In the genomic region with DNA sequence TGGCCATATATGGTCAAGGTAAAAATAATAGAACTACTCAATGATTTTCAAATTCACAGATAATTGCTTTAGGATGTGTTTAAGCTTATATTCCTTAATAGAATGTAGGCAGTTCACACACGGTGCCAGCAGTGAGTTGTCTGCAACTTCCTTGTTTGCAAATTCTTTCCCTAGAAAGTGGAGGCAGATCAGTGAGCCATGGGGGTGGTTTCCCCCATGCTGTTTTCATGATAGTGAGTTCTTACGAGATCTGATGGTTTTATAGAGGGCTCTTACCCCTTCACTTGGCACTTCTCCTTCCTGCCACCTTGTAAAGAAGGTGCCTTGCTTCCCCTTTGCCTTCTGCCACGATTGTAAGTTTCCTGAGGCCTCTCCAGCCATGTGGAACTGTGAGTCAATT, we compare ENCODE assay signal across 33 cellular contexts.
"Had no signal": no experiment of that assay in that cellular context is flagged by ENCODE, and none has a peak within 500 bp of the region (broad histone marks: within the 10 kb centered on the region; RNA-seq: fewer than 3 reads in every experiment).

No MANE protein-coding gene starts in this region.

- ATAC-seq: activated naive CD8-positive, alpha-beta T cell treated with anti-CD3 and anti-CD28 coated beads, Interleukin-2, amount 50 U/mL, for 24 hours; activated T-cell treated with anti-CD3 and anti-CD28 coated beads, Interleukin-2, amount 50 U/mL, for 4 hours; Panc1 had no signal

- H3K4me3 ChIP-seq: SJSA1 had no signal

- H3K9ac ChIP-seq: KMS-11, SK-N-SH had no signal

- H3K36me3 ChIP-seq: SJSA1 had no signal

- DNase-seq: activated B cell treated with CpG ODN at 0.5 μM for 24 hours; activated CD4-positive, alpha-beta memory T cell treated with anti-CD3 and anti-CD28 coated beads for 36 hours; activated CD4-positive, alpha-beta T cell treated with anti-CD3 and anti-CD28 coated beads for 4 hours; activated CD4-positive, alpha-beta T cell treated with anti-CD3 and anti-CD28 coated beads, Interleukin-2, amount 50 U/mL, for 1 hour; activated CD4-positive, CD25-positive, alpha-beta regulatory T cell treated with anti-CD3 and anti-CD28 coated beads, Interleukin-2, amount 50 U/mL, for 72 hours; activated CD8-positive, alpha-beta memory T cell treated with anti-CD3 and anti-CD28 coated beads, Interleukin-2, amount 50 U/mL, for 4 hours; activated gamma-delta T cell treated with Interleukin-2 at 50 U/mL for 16 hours; activated naive CD4-positive, alpha-beta T cell treated with anti-CD3 and anti-CD28 coated beads, Interleukin-2, amount 10 ng/mL, durations not matched to agents 7 days and 5 days; activated naive CD8-positive, alpha-beta T cell treated with anti-CD3 and anti-CD28 coated beads, Interleukin-2, amount 50 U/mL, for 24 hours; activated T-cell treated with anti-CD3 and anti-CD28 coated beads for 4 hours; activated T-cell treated with anti-CD3 and anti-CD28 coated beads, Interleukin-2, amount 50 U/mL, for 4 hours; anterior cingulate cortex; caudate nucleus; MM.1S; NCI-H1092 treated with DMSO at 0.1 percent for 48 hours; NCI-H1417 treated with DMSO at 0.1 percent for 48 hours; NCI-H187 treated with DMSO at 0.1 percent for 48 hours; NCI-H2081; NCI-H2171 treated with DMSO at 0.1 percent for 48 hours; NCI-H226; NCI-H524 treated with DMSO at 0.1 percent for 48 hours; RPMI8226; SHP77 treated with DMSO at 0.1 percent for 48 hours; SK-N-SH had no signal

- H3K27me3 ChIP-seq: SJSA1 had no signal

- H3K9me3 ChIP-seq: SJSA1, SK-N-SH had no signal

- H3K4me3 Mint-ChIP-seq: activated B cell treated with CpG ODN at 0.5 μM for 24 hours; activated CD4-positive, alpha-beta memory T cell treated with anti-CD3 and anti-CD28 coated beads for 36 hours; activated naive CD4-positive, alpha-beta T cell treated with anti-CD3 and anti-CD28 coated beads, Interleukin-2, amount 10 ng/mL, durations not matched to agents 7 days and 5 days; activated naive CD8-positive, alpha-beta T cell; activated naive CD8-positive, alpha-beta T cell treated with anti-CD3 and anti-CD28 coated beads, Interleukin-2, amount 50 U/mL, for 24 hours; activated T-cell treated with anti-CD3 and anti-CD28 coated beads, Interleukin-2, amount 50 U/mL, for 4 hours; activated T-helper 1 cell treated with anti-CD3 and anti-CD28 coated beads, Interleukin-12 subunit alpha, Interleukin-12 subunit beta, Interleukin-2, Interleukin-4 antibody, amounts not matched to agents 30 ng/mL and 10 ng/mL and 1 ng/mL, durations not matched to agents 14 hours and 24 hours and 36 hours; brain; T-helper 1 cell treated with Interleukin-12 subunit alpha and Interleukin-12 subunit beta and Interleukin-4 antibody, amounts not matched to agents 30 μg/mL and 1 μg/mL, for 36 hours; T-helper 2 cell treated with Interferon-gamma antibody and Interleukin-4, amounts not matched to agents 5 μg/mL and 100 μg/mL, for 36 hours had no signal

- H3K4me1 ChIP-seq: SJSA1 had no signal

- H3K36me3 Mint-ChIP-seq: activated CD4-positive, alpha-beta memory T cell treated with anti-CD3 and anti-CD28 coated beads for 36 hours; activated naive CD4-positive, alpha-beta T cell treated with anti-CD3 and anti-CD28 coated beads, Interleukin-2, amount 10 ng/mL, durations not matched to agents 7 days and 5 days; activated naive CD8-positive, alpha-beta T cell had no signal

- H3K4me1 Mint-ChIP-seq: activated naive CD4-positive, alpha-beta T cell treated with anti-CD3 and anti-CD28 coated beads, Interleukin-2, amount 10 ng/mL, durations not matched to agents 7 days and 5 days; brain had no signal

- H3K27me3 Mint-ChIP-seq: activated naive CD4-positive, alpha-beta T cell treated with anti-CD3 and anti-CD28 coated beads, Interleukin-2, amount 10 ng/mL, durations not matched to agents 7 days and 5 days; activated naive CD8-positive, alpha-beta T cell; activated naive CD8-positive, alpha-beta T cell treated with anti-CD3 and anti-CD28 coated beads, Interleukin-2, amount 50 U/mL, for 24 hours had no signal

- H3K9me3 Mint-ChIP-seq: activated B cell treated with CpG ODN at 0.5 μM for 24 hours; activated CD4-positive, alpha-beta memory T cell treated with anti-CD3 and anti-CD28 coated beads for 36 hours; activated naive CD4-positive, alpha-beta T cell treated with anti-CD3 and anti-CD28 coated beads, Interleukin-2, amount 10 ng/mL, durations not matched to agents 7 days and 5 days; activated naive CD8-positive, alpha-beta T cell treated with anti-CD3 and anti-CD28 coated beads, Interleukin-2, amount 50 U/mL, for 24 hours; activated T-cell treated with anti-CD3 and anti-CD28 coated beads, Interleukin-2, amount 50 U/mL, for 4 hours; activated T-helper 1 cell treated with anti-CD3 and anti-CD28 coated beads, Interleukin-12 subunit alpha, Interleukin-12 subunit beta, Interleukin-2, Interleukin-4 antibody, amounts not matched to agents 30 ng/mL and 10 ng/mL and 1 ng/mL, durations not matched to agents 14 hours and 24 hours and 36 hours; T-helper 1 cell treated with Interleukin-12 subunit alpha and Interleukin-12 subunit beta and Interleukin-4 antibody, amounts not matched to agents 30 μg/mL and 1 μg/mL, for 36 hours; T-helper 2 cell treated with Interferon-gamma antibody and Interleukin-4, amounts not matched to agents 5 μg/mL and 100 μg/mL, for 36 hours had no signal

- H3K27ac ChIP-seq: KMS-11, SJSA1 had no signal

- H3K27ac Mint-ChIP-seq: activated B cell treated with CpG ODN at 0.5 μM for 24 hours; activated CD4-positive, alpha-beta memory T cell treated with anti-CD3 and anti-CD28 coated beads for 36 hours; activated naive CD4-positive, alpha-beta T cell treated with anti-CD3 and anti-CD28 coated beads, Interleukin-2, amount 10 ng/mL, durations not matched to agents 7 days and 5 days; activated naive CD8-positive, alpha-beta T cell; activated naive CD8-positive, alpha-beta T cell treated with anti-CD3 and anti-CD28 coated beads, Interleukin-2, amount 50 U/mL, for 24 hours; activated T-helper 1 cell treated with anti-CD3 and anti-CD28 coated beads, Interleukin-12 subunit alpha, Interleukin-12 subunit beta, Interleukin-2, Interleukin-4 antibody, amounts not matched to agents 30 ng/mL and 10 ng/mL and 1 ng/mL, durations not matched to agents 14 hours and 24 hours and 36 hours; T-helper 1 cell treated with Interleukin-12 subunit alpha and Interleukin-12 subunit beta and Interleukin-4 antibody, amounts not matched to agents 30 μg/mL and 1 μg/mL, for 36 hours; T-helper 2 cell treated with Interferon-gamma antibody and Interleukin-4, amounts not matched to agents 5 μg/mL and 100 μg/mL, for 36 hours had no signal

- FAIRE-seq: bronchial epithelial cell had no signal
